In the genomic region with DNA sequence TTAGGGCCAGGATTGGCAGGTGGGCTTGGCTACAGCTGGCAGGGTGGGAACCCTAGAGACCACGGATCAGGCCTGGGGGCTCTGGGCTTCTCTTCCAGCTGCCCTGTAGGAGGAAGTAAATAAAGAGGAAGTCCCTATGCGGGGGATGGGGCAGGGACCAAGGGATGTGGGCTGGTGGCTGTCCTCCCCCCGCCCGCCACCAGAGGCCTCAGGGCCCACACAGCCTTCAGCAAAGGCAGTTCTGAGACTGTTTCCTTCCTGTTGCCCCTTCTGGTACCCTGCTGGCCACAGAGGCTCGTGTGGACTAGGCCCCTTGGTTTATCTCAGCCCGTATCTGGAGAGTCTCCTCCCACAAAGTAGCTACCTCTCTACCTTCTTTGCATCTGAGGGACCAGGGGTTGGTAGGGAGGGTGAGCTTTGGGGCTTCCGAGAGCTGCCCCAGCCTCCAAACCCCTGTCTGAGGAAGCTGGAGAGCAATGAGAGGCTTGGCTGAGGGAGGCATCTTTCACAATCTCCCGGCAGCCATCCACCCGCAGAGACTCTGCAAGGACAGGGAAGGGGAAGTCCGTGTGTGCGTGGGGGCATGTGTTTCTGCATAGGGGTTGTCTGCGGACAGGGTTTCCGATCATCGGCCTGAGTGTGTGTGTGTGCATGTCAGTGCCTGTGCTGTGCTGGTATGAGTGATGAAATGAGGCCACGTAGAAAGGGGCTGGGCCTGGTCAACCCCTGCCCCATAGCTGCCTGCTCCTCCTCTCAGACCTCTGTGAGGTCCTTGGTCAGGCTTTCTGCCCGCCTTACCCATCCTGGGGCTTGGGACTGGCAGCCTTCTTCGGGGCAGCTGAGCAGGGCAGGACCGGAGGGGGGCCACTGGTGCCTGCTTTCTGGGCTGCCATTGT, we compare ENCODE assay signal across 8 cellular contexts. TPM values are rescaled to one million over a fixed set of nuclear protein-coding genes. Genes with fewer than 3 reads are reported as not detected.
DNase-seq lines count a peak whose midpoint lies in the region; ATAC-seq and TF ChIP-seq lines count a peak whose summit lies in the region.

No MANE protein-coding gene starts in this region.

- no peaks in the 10 kb centered on the region for H3K9me3 ChIP-seq in CD4-positive, alpha-beta T cell (ENCODE audit: control insufficient read depth, low read length)
- H3K9me3 ChIP-seq in T-helper 17 cell (ENCODE audit: control insufficient read depth, low read length, poor library complexity, severe bottlenecking): no peaks in the 10 kb centered on the region

- peak; percentile 70 for ATAC-seq in CD4-positive, alpha-beta T cell (ENCODE audit: poor library complexity)
- ATAC-seq in GM19351 (IDR thresholded peaks at IDR 0.05; ENCODE audit: unreplicated experiment) (peak; percentile 53), HG03460 (IDR thresholded peaks at IDR 0.05; ENCODE audit: unreplicated experiment) (peak; percentile 44), T-helper 17 cell (peak; percentile 65)

- H3K9me3 Mint-ChIP-seq in CD4-positive, alpha-beta T cell: no peaks in the 10 kb centered on the region

- H3K27ac ChIP-seq in CD4-positive, alpha-beta T cell (ENCODE audit: low read depth, low read length): peak overlapping the region; percentile 80
- H3K27ac ChIP-seq in angular gyrus (ENCODE audit: low read depth, low read length): peak overlapping the region; percentile 76

- intact Hi-C loops in CD4-positive, alpha-beta T cell (cut with DNase I, micrococcal nuclease): loop anchor here in 1 of 2 experiments (2.0 kb wide), 1 partner anchor 59 kb away; no protein-coding TSS in a partner anchor

- POLR2A ChIA-PET in CD4-positive, alpha-beta T cell (lab: Charles Lee): interaction anchor here (0.7 to 3.9 kb wide), 9 partner anchors 9 to 323 kb away, joined by 3 to 41 read pairs (median 4); a partner anchor contains a TSS

- CTCF ChIA-PET in CD4-positive, alpha-beta T cell (lab: Charles Lee): interaction anchor here (0.6 to 2.0 kb wide), 7 partner anchors 11 to 60 kb away, joined by 3 to 13 read pairs (median 4); no protein-coding TSS in a partner anchor

- DNase-seq in CD4-positive, alpha-beta T cell: peak; percentile 46 to 72 (median 58)
- DNase-seq in T-helper 17 cell (peak; percentile 47 to 55 (median 54)), iPS-NIHi11 (ENCODE audit: low spot score) (peak; percentile 89), NCI-H2171 (lab: John Stamatoyannopoulos, UW) (no peak)
- peak; percentile 74 to 81 for DNase-seq in stimulated activated CD4-positive, alpha-beta T cell treated with anti-CD3 and anti-CD28 coated beads, Interleukin-15, amount 100 ng/mL, for 48 hours (ENCODE audit: low read depth in 2 of 2)

- no peaks in the 10 kb centered on the region for H3K27me3 Mint-ChIP-seq in CD4-positive, alpha-beta T cell
- H3K27me3 Mint-ChIP-seq in T-helper 17 cell: no peaks in the 10 kb centered on the region

- H3K36me3 Mint-ChIP-seq in CD4-positive, alpha-beta T cell (ENCODE audit: low read depth): peaks cover 5% of the 10 kb centered on the region
- H3K36me3 Mint-ChIP-seq in T-helper 17 cell (ENCODE audit: low read depth): peaks cover 2% of the 10 kb centered on the region

- peak; percentile 74 for TF ChIP-seq CTCF in CD4-positive, alpha-beta T cell (IDR thresholded peaks at IDR 0.05)

- peaks cover 90% of the 10 kb centered on the region for H3K4me1 Mint-ChIP-seq in CD4-positive, alpha-beta T cell (ENCODE audit: low read depth)
- H3K4me1 Mint-ChIP-seq in T-helper 17 cell: peaks cover 72% of the 10 kb centered on the region

- no peaks in the 10 kb centered on the region for H3K27me3 ChIP-seq in CD4-positive, alpha-beta T cell (ENCODE audit: control insufficient read depth, insufficient read depth, low read length)

- H3K4me3 Mint-ChIP-seq in CD4-positive, alpha-beta T cell: peak overlapping the region; percentile 82
- H3K4me3 Mint-ChIP-seq in T-helper 17 cell: peak overlapping the region; percentile 86

- peak overlapping the region; percentile 77 for H3K27ac Mint-ChIP-seq in CD4-positive, alpha-beta T cell
- H3K27ac Mint-ChIP-seq in T-helper 17 cell: peak overlapping the region; percentile 97

RNA-seq across cellular contexts. Expression of a gene that starts 12.5 kb away (rescaled TPM):
- 10 to 100 TPM; 29.1 to 29.6 TPM for total RNA-seq in CD4-positive, alpha-beta T cell
- 10 to 100 TPM; 76.3 to 98.0 TPM for total RNA-seq in T-helper 17 cell
